In the genomic region with DNA sequence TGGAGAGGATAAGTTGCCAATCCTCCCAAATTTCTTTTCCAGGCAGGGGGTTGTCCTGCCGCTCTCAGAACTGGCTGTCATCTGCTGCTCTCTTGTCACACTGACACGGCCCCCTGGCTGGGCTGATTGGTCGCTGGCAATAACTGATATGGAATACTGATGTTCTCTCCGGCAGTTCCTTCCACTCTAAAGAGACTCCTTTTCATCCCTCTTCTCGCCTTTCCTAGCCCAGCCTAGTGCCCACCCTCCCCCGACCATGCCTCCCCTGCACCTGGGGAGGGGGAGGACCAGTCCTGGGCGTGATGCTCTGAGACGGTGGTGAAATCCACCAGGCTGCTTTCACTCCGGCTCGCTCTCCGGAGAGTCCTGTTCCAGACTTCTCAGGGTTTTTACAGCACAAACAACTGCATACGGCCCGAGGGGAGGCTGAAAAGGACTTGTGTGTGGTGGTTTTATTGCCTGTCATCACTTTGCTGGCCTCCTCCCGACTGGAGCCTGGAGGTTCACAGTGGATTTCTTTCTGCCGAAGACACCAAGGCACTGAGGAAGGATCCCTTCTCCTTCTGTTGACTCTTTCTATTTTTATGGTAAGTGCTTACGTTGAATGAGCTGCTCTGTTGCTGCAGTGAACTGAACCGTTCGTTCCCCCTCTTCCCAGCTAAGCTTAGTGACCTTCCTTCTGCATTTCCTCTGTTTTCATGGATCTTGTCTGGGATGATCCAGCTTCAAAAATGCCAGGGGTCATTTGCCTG, we compare ENCODE assay signal across 11 cellular contexts. TPM values are rescaled to one million over a fixed set of nuclear protein-coding genes. Genes with fewer than 3 reads are reported as not detected.
DNase-seq lines count a peak whose midpoint lies in the region; ATAC-seq and TF ChIP-seq lines count a peak whose summit lies in the region.
"Had no signal": no experiment of that assay in that cellular context is flagged by ENCODE, and none has a peak within 500 bp of the region (broad histone marks: within the 10 kb centered on the region; RNA-seq: fewer than 3 reads in every experiment).

Gene ANO4 (plus strand): TSS at position 336 of the 752 bp plus-strand sequence. CDS start 107,010 bp downstream, outside the sequence.

- TF ChIP-seq CTCF in fibroblast of the aortic adventitia (IDR thresholded peaks at IDR 0.05; ENCODE audit: insufficient read depth, low read length) = no peak

- H3K4me3 ChIP-seq in fibroblast of the aortic adventitia (ENCODE audit: low read depth, low read length) = no peak within 1 kb of the TSS

- DNase-seq in ELR (ENCODE audit: low read depth) (peak; percentile 2), NCI-H748 (lab: John Stamatoyannopoulos, UW; ENCODE audit: unreplicated experiment) (peak; percentile 63), fibroblast of the aortic adventitia (ENCODE audit: low read depth) (peak; percentile 2), pons (ENCODE audit: low spot score) (peak; percentile 56), amniotic stem cell (lab: John Stamatoyannopoulos, UW) (no peak), DMS114 treated with DMSO at 0.1 percent for 48 hours (lab: John Stamatoyannopoulos, UW; ENCODE audit: unreplicated experiment) (no peak), SIG-M5 treated with dmso at 0.1 percent for 504 hours (lab: John Stamatoyannopoulos, UW; ENCODE audit: unreplicated experiment) (no peak)
- DNase-seq: activated naive CD8-positive, alpha-beta T cell treated with anti-CD3 and anti-CD28 coated beads for 36 hours; KG1; left ventricle myocardium superior had no signal

- ATAC-seq in HG03139 (IDR thresholded peaks at IDR 0.05; ENCODE audit: unreplicated experiment) = no peak
- ATAC-seq: left ventricle myocardium superior had no signal

RNA-seq across cellular contexts. Expression of gene ANO4, which starts in this region (rescaled TPM):
- total RNA-seq in fibroblast of the aortic adventitia (ENCODE audit: low replicate concordance) = 0.18 and 1.6 TPM in 2 replicates
- total RNA-seq: activated naive CD8-positive, alpha-beta T cell treated with anti-CD3 and anti-CD28 coated beads for 36 hours had no signal

Comparison
In these comparisons a context has a peak if more than half of its experiments do, and no peak if none do; other contexts are left out.
1. DNase-seq: peak in ELR (single experiment), NCI-H748 (single experiment), fibroblast of the aortic adventitia (single experiment) and pons (single experiment); none in amniotic stem cell (single experiment), DMS114 treated with DMSO at 0.1 percent for 48 hours (single experiment) and SIG-M5 treated with dmso at 0.1 percent for 504 hours (single experiment).